Comparison of ENCODE assay signal across 11 cellular contexts in the genomic region with DNA sequence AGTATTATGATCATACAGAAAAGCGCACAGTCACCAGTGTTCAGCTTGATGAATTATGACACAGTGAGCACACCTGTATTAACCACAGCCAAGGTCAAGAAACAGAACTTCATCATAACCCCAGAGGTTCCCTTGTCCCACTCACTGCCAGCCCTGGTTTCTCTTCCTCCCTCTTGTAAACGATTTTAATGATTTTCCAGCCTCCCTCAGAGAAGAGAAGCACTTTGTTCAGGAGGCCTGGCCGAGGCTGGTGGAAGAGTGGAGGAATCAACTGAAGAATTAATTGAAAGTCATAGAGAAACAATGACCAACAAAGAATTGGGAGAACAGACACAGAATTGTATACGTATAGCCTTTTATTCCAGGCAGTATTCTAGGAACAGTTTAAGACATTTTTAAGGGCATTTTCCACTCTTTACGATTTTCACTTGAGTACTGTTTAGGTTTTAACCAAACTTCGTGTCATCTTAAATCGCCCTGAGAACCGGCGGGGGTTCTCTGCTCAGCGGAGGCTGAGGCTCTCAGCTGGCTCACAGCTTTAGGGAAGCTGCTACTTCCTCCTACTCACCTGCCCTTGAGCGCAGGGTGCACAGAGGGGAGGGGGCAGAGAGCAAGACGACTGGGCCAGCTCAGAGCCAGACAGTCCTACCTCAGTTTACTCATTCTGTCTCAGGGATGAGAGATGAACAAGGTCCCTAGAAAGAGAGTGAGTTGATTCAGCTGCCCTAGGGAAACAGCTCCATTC.
DNase-seq lines count a peak whose midpoint lies in the region; ATAC-seq lines count a peak whose summit lies in the region.
"Had no signal": no experiment of that assay in that cellular context is flagged by ENCODE, and none has a peak within 500 bp of the region (broad histone marks: within the 10 kb centered on the region; RNA-seq: fewer than 3 reads in every experiment).

No MANE protein-coding gene starts in this region.

- peak overlapping the region; percentile 35 for H3K27ac Mint-ChIP-seq in central memory CD8-positive, alpha-beta T cell (ENCODE audit: low read depth)

- no peak for DNase-seq in central memory CD8-positive, alpha-beta T cell (ENCODE audit: low spot score in 2 of 2)
- DNase-seq in anterior cingulate cortex (lab: John Stamatoyannopoulos, UW), result no peak
- no peak for DNase-seq in head of caudate nucleus
- DNase-seq in cortex of kidney (lab: John Stamatoyannopoulos, UW), result no peak
- no peak for DNase-seq in D341Med (ENCODE audit: low spot score)
- DNase-seq: caudate nucleus; NCI-H146; stimulated activated naive CD4-positive, alpha-beta T cell treated with Interleukin-2 at 50 U/mL for 16 hours had no signal

- peaks cover 28% of the 10 kb centered on the region for H3K4me1 Mint-ChIP-seq in central memory CD8-positive, alpha-beta T cell

- no peak overlapping the region for H3K4me3 Mint-ChIP-seq in central memory CD8-positive, alpha-beta T cell

- intact Hi-C loops in head of caudate nucleus (cut with DNase I), result no loop called here

- peaks cover 9% of the 10 kb centered on the region for H3K36me3 Mint-ChIP-seq in central memory CD8-positive, alpha-beta T cell (ENCODE audit: insufficient read depth)

- no peaks in the 10 kb centered on the region for H3K9me3 Mint-ChIP-seq in central memory CD8-positive, alpha-beta T cell

- no peaks in the 10 kb centered on the region for H3K27me3 Mint-ChIP-seq in central memory CD8-positive, alpha-beta T cell

- ATAC-seq in GM18858 (IDR thresholded peaks at IDR 0.05; ENCODE audit: unreplicated experiment), result peak; percentile 39
- ATAC-seq in GM21528 (IDR thresholded peaks at IDR 0.05; ENCODE audit: low FRiP score, unreplicated experiment), result peak; percentile 57
- peak; percentile 45 for ATAC-seq in HG03439 (IDR thresholded peaks at IDR 0.05; ENCODE audit: unreplicated experiment)
- ATAC-seq in central memory CD8-positive, alpha-beta T cell (replicated peaks; ENCODE audit: extremely low read depth, poor library complexity, severe bottlenecking), result no peak
